In genomic region chr22:40960137-40960536, GRCh38 we compare ENCODE assay signal across 1 cellular context.
TF ChIP-seq lines count a peak whose summit lies in the region.

No MANE protein-coding gene starts in this region.

TF ChIP-seq in IMR-90, 13 proteins besides CTCF, POLR2A, EP300 and RAD21 (continued from another document):
- TF ChIP-seq USF2 (IDR thresholded peaks at IDR 0.05; ENCODE audit: low read depth, low read length) = no peak
- TF ChIP-seq CHD1 (IDR thresholded peaks at IDR 0.05; ENCODE audit: low read depth, low read length) = no peak
- TF ChIP-seq, protein P1, sequence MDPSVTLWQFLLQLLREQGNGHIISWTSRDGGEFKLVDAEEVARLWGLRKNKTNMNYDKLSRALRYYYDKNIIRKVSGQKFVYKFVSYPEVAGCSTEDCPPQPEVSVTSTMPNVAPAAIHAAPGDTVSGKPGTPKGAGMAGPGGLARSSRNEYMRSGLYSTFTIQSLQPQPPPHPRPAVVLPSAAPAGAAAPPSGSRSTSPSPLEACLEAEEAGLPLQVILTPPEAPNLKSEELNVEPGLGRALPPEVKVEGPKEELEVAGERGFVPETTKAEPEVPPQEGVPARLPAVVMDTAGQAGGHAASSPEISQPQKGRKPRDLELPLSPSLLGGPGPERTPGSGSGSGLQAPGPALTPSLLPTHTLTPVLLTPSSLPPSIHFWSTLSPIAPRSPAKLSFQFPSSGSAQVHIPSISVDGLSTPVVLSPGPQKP (IDR thresholded peaks at IDR 0.05; ENCODE audit: borderline replicate concordance, low read depth, low read length) = no peak
- no peak for TF ChIP-seq RFX5 (IDR thresholded peaks at IDR 0.05; ENCODE audit: low read depth, low read length)
- TF ChIP-seq SMC3 (IDR thresholded peaks at IDR 0.05; ENCODE audit: low read depth, low read length) = no peak
- no peak for TF ChIP-seq MXI1 (IDR thresholded peaks at IDR 0.05; ENCODE audit: borderline replicate concordance, low read depth, low read length)
- no peak for TF ChIP-seq NFE2L2 (IDR thresholded peaks at IDR 0.05; ENCODE audit: low read depth, low read length)
- TF ChIP-seq FOS (IDR thresholded peaks at IDR 0.05; ENCODE audit: low read depth, low read length) = no peak
- no peak for TF ChIP-seq CEBPB (IDR thresholded peaks at IDR 0.05; ENCODE audit: low read depth, low read length)
- no peak for TF ChIP-seq MAFK (IDR thresholded peaks at IDR 0.05; ENCODE audit: low read depth, low read length)
- TF ChIP-seq RCOR1 (IDR thresholded peaks at IDR 0.05; ENCODE audit: insufficient replicate concordance, low read length) = no peak
